ENCODE assay signal across 9 cellular contexts in the genomic region with DNA sequence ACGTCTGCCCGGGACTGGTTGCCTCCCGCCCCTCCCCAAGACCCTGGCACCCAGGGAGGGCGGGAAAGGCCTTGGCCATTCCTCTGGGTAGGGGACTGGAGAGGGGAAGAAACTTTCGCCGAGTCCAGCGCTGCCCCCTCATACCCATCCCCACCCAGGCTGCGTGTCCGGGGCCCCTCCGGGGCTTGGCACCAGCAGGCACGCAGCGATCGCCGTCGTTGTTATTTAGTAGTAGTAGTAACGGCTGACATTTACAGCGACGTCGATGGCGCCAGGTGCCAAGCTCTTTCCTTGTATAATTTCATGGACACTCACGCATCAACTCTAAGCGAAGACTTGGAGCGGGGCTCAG. TPM values are rescaled to one million over a fixed set of nuclear protein-coding genes. Genes with fewer than 3 reads are reported as not detected.
A peak's percentile ranks its signal among the peaks of the same experiment; 100 is the strongest.
DNase-seq lines count a peak whose midpoint lies in the region; ATAC-seq and TF ChIP-seq lines count a peak whose summit lies in the region.
"Had no signal": no experiment of that assay in that cellular context is flagged by ENCODE, and none has a peak within 500 bp of the region (broad histone marks: within the 10 kb centered on the region; RNA-seq: fewer than 3 reads in every experiment).

No MANE protein-coding gene starts in this region.

- no peaks in the 10 kb centered on the region for H3K9me2 ChIP-seq in PC-3 (replicated peaks; ENCODE audit: low read length)

- no peaks in the 10 kb centered on the region for H3F3A ChIP-seq in PC-3 (ENCODE audit: low read length, unreplicated experiment)

- no peak for TF ChIP-seq CTCF in PC-3 (conservative IDR thresholded peaks at IDR 0.05; ENCODE audit: low read depth, low read length)
- no peak for TF ChIP-seq CTCF in parathyroid adenoma (IDR thresholded peaks at IDR 0.05)
- no peak for TF ChIP-seq CTCF in GM20000 (IDR thresholded peaks at IDR 0.05; ENCODE audit: extremely low read depth, missing control alignments)

- peaks cover 18% of the 10 kb centered on the region for H3K27me3 ChIP-seq in PC-3 (ENCODE audit: low read length)
- no peaks in the 10 kb centered on the region for H3K27me3 ChIP-seq in right cardiac atrium (ENCODE audit: control insufficient read depth, insufficient read depth)
- no peaks in the 10 kb centered on the region for H3K27me3 ChIP-seq in parathyroid adenoma (ENCODE audit: control insufficient read depth, insufficient read depth, low read length)

- POLR2A ChIA-PET in PC-3 (lab: Charles Lee; ENCODE audit: unreplicated experiment) = no interaction called here
- POLR2A ChIA-PET in activated CD4-positive, alpha-beta memory T cell treated with anti-CD3 and anti-CD28 coated beads, Interleukin-2, amount 10 ng/mL, durations not matched to agents 7 days and 5 days (lab: Charles Lee) = no interaction called here

- CTCF ChIA-PET in PC-3 (lab: Charles Lee) = no interaction called here
- CTCF ChIA-PET in activated CD4-positive, alpha-beta memory T cell treated with anti-CD3 and anti-CD28 coated beads, Interleukin-2, amount 10 ng/mL, durations not matched to agents 7 days and 5 days (lab: Charles Lee) = no interaction called here

- DNase-seq in COLO668 (lab: John Stamatoyannopoulos, UW; ENCODE audit: unreplicated experiment) = peak; percentile 57
- DNase-seq in PC-3 = no peak
- DNase-seq in right cardiac atrium = peak in 1 of 3 donors; percentile 66
- no peak for DNase-seq in mesenteric fat pad (ENCODE audit: low spot score)
- no peak for DNase-seq in NCI-H1930 (lab: John Stamatoyannopoulos, UW)
- no peak for DNase-seq in activated CD4-positive, alpha-beta memory T cell treated with anti-CD3 and anti-CD28 coated beads, Interleukin-2, amount 10 ng/mL, durations not matched to agents 7 days and 5 days
- DNase-seq in GM20000 (ENCODE audit: low spot score) = no peak

- H3K79me2 ChIP-seq in PC-3 (ENCODE audit: low read length) (peaks cover 9% of the 10 kb centered on the region), parathyroid adenoma (no peaks in the 10 kb centered on the region)

- H3K27me3 Mint-ChIP-seq in activated CD4-positive, alpha-beta memory T cell treated with anti-CD3 and anti-CD28 coated beads, Interleukin-2, amount 10 ng/mL, durations not matched to agents 7 days and 5 days = peaks cover 39% of the 10 kb centered on the region

- H3K36me3 Mint-ChIP-seq in activated CD4-positive, alpha-beta memory T cell treated with anti-CD3 and anti-CD28 coated beads, Interleukin-2, amount 10 ng/mL, durations not matched to agents 7 days and 5 days (ENCODE audit: low read depth) = no peaks in the 10 kb centered on the region

- H3K9me3 ChIP-seq in PC-3 (ENCODE audit: low read length) (no peaks in the 10 kb centered on the region), right cardiac atrium (ENCODE audit: control insufficient read depth, low read length) (no peaks in the 10 kb centered on the region), parathyroid adenoma (ENCODE audit: control insufficient read depth, low read length) (no peaks in the 10 kb centered on the region)
- H3K9me3 ChIP-seq: neutrophil had no signal

- no TSS peak for BruUV-seq in PC-3 (replicated peaks; lab: Mats Ljungman, UMichigan)

- no peak overlapping the region for H3K27ac Mint-ChIP-seq in activated CD4-positive, alpha-beta memory T cell treated with anti-CD3 and anti-CD28 coated beads, Interleukin-2, amount 10 ng/mL, durations not matched to agents 7 days and 5 days

- ATAC-seq in PC-3 (no peak), right cardiac atrium (no peak)

- H2AFZ ChIP-seq in PC-3 (ENCODE audit: low read length) (no peak overlapping the region), parathyroid adenoma (no peak overlapping the region)

- H3K9ac ChIP-seq in PC-3 (ENCODE audit: low read length) (no peak overlapping the region), parathyroid adenoma (no peak overlapping the region)

- no peak overlapping the region for H3K4me3 Mint-ChIP-seq in activated CD4-positive, alpha-beta memory T cell treated with anti-CD3 and anti-CD28 coated beads, Interleukin-2, amount 10 ng/mL, durations not matched to agents 7 days and 5 days

- H3K4me2 ChIP-seq in PC-3 (ENCODE audit: low read length) = peak overlapping the region; percentile 85
- H3K4me2 ChIP-seq in parathyroid adenoma (ENCODE audit: low read length) = peak overlapping the region; percentile 88

- intact Hi-C loops in PC-3 (cut with micrococcal nuclease) (loop anchor here (5.0 to 10.0 kb wide), 2 partner anchors 99 to 352 kb away; a partner anchor contains a TSS), right cardiac atrium (cut with DNase I) (loop anchor here in 2 of 4 donors (10.0 kb wide), 2 partner anchors 132 to 202 kb away; a partner anchor contains a TSS)

- H3K36me3 ChIP-seq in PC-3 (ENCODE audit: low read depth, low read length) = no peaks in the 10 kb centered on the region
- H3K36me3 ChIP-seq in parathyroid adenoma (ENCODE audit: control insufficient read depth, insufficient read depth, low read length) = no peaks in the 10 kb centered on the region
- H3K36me3 ChIP-seq: neutrophil had no signal

- no peak overlapping the region for H3K27ac ChIP-seq in PC-3 (ENCODE audit: low read length)
- H3K27ac ChIP-seq in right cardiac atrium (ENCODE audit: low read length) = peak overlapping the region; percentile 86
- H3K27ac ChIP-seq in parathyroid adenoma = no peak overlapping the region
- H3K27ac ChIP-seq: neutrophil had no signal

- peaks cover 4% of the 10 kb centered on the region for H3K4me1 Mint-ChIP-seq in activated CD4-positive, alpha-beta memory T cell treated with anti-CD3 and anti-CD28 coated beads, Interleukin-2, amount 10 ng/mL, durations not matched to agents 7 days and 5 days

- 15% methylated on average over 23 of the region's 23 CpGs for WGBS in right cardiac atrium

- peaks cover 20% of the 10 kb centered on the region; the same call in 1 of the 2 replicates for H3K4me1 ChIP-seq in PC-3 (ENCODE audit: insufficient read depth, low read length)
- H3K4me1 ChIP-seq in right cardiac atrium (ENCODE audit: control insufficient read depth, insufficient read depth, low read length) = no peaks in the 10 kb centered on the region
- H3K4me1 ChIP-seq in parathyroid adenoma = peaks cover 9% of the 10 kb centered on the region

- H3K9me3 Mint-ChIP-seq in activated CD4-positive, alpha-beta memory T cell treated with anti-CD3 and anti-CD28 coated beads, Interleukin-2, amount 10 ng/mL, durations not matched to agents 7 days and 5 days = no peaks in the 10 kb centered on the region

- H3K4me3 ChIP-seq in PC-3 (ENCODE audit: low read length) (peak overlapping the region; percentile 69; the same call in 1 of the 2 replicates), right cardiac atrium (ENCODE audit: low read length) (peak overlapping the region; percentile 60), parathyroid adenoma (ENCODE audit: low read depth, low read length) (no peak overlapping the region)

- no peaks in the 10 kb centered on the region for H4K20me1 ChIP-seq in PC-3 (ENCODE audit: low read length)

RNA-seq across cellular contexts. Expression of a gene that starts 3.3 kb away (rescaled TPM):
- 16.1 and 18.4 TPM in 2 replicates for total RNA-seq in PC-3 (2014; rRNA removed)
- total RNA-seq in right cardiac atrium = 10 to 100 TPM; 32.2 to 44.3 (median 38.4) TPM
- polyA plus RNA-seq in right cardiac atrium = 18.3 TPM
- 19.7 TPM for total RNA-seq in mesenteric fat pad
- total RNA-seq in activated CD4-positive, alpha-beta memory T cell treated with anti-CD3 and anti-CD28 coated beads, Interleukin-2, amount 10 ng/mL, durations not matched to agents 7 days and 5 days = under 1 TPM; 0.70 to 0.73 TPM
